ENCODE assay signal across 18 cellular contexts in genomic region chr9:104028827-104029226, GRCh38.
DNase-seq lines count a peak whose midpoint lies in the region; ATAC-seq and TF ChIP-seq lines count a peak whose summit lies in the region.
"Had no signal": no experiment of that assay in that cellular context is flagged by ENCODE, and none has a peak within 500 bp of the region (broad histone marks: within the 10 kb centered on the region; RNA-seq: fewer than 3 reads in every experiment).

No MANE protein-coding gene starts in this region.

- H4K20me1 ChIP-seq in PC-3 (ENCODE audit: low read length): no peaks in the 10 kb centered on the region

- no peak overlapping the region for H3K4me3 ChIP-seq in PC-3 (ENCODE audit: low read length)
- H3K4me3 ChIP-seq: sigmoid colon, upper lobe of right lung had no signal

- H3K36me3 Mint-ChIP-seq in activated CD4-positive, alpha-beta T cell treated with anti-CD3 and anti-CD28 coated beads, Interleukin-2, amount 10 ng/mL, durations not matched to agents 24 days and 14 days (ENCODE audit: low read depth): no peaks in the 10 kb centered on the region
- H3K36me3 Mint-ChIP-seq in activated T-helper 17 cell treated with anti-CD3 and anti-CD28 coated beads, Interleukin-2, amount 50 U/mL, for 72 hours (ENCODE audit: low read depth): no peaks in the 10 kb centered on the region

- H3K36me3 ChIP-seq in PC-3 (ENCODE audit: low read depth, low read length): no peaks in the 10 kb centered on the region
- H3K36me3 ChIP-seq: sigmoid colon, upper lobe of right lung had no signal

- H3K9me2 ChIP-seq in PC-3 (replicated peaks; ENCODE audit: low read length): no peaks in the 10 kb centered on the region
- H3K9me2 ChIP-seq: SK-N-SH had no signal

- peaks cover 9% of the 10 kb centered on the region for H3K4me1 Mint-ChIP-seq in activated CD4-positive, alpha-beta T cell treated with anti-CD3 and anti-CD28 coated beads, Interleukin-2, amount 10 ng/mL, durations not matched to agents 24 days and 14 days
- H3K4me1 Mint-ChIP-seq in activated T-helper 17 cell treated with anti-CD3 and anti-CD28 coated beads, Interleukin-2, amount 50 U/mL, for 72 hours: peaks cover 26% of the 10 kb centered on the region

- ATAC-seq in GM18517 (IDR thresholded peaks at IDR 0.05; ENCODE audit: unreplicated experiment): peak; percentile 46
- ATAC-seq in HG02852 (IDR thresholded peaks at IDR 0.05; ENCODE audit: unreplicated experiment): peak; percentile 75
- peak; percentile 88 for ATAC-seq in activated T-helper 17 cell treated with anti-CD3 and anti-CD28 coated beads, Interleukin-2, amount 50 U/mL, for 72 hours (replicated peaks)
- no peak for ATAC-seq in HG03108 (IDR thresholded peaks at IDR 0.05; ENCODE audit: unreplicated experiment)
- no peak for ATAC-seq in PC-3
- ATAC-seq: foreskin keratinocyte, left lobe of liver, upper lobe of right lung had no signal

- H3K4me3 Mint-ChIP-seq in activated CD4-positive, alpha-beta T cell treated with anti-CD3 and anti-CD28 coated beads, Interleukin-2, amount 10 ng/mL, durations not matched to agents 24 days and 14 days: peak overlapping the region; percentile 1
- H3K4me3 Mint-ChIP-seq in activated T-helper 17 cell treated with anti-CD3 and anti-CD28 coated beads, Interleukin-2, amount 50 U/mL, for 72 hours: peak overlapping the region; percentile 25

- H3K27ac ChIP-seq in PC-3 (ENCODE audit: low read length): no peak overlapping the region
- H3K27ac ChIP-seq: C4-2B, foreskin keratinocyte, sigmoid colon, upper lobe of right lung had no signal

- no peak overlapping the region for H3K9ac ChIP-seq in PC-3 (ENCODE audit: low read length)
- H3K9ac ChIP-seq: SK-N-SH had no signal

- CTCF ChIA-PET in PC-3 (lab: Charles Lee): no interaction called here

- no peaks in the 10 kb centered on the region for H3K4me1 ChIP-seq in PC-3 (ENCODE audit: insufficient read depth, low read length)
- H3K4me1 ChIP-seq: foreskin keratinocyte, upper lobe of right lung had no signal

- H3K9me3 Mint-ChIP-seq in activated CD4-positive, alpha-beta T cell treated with anti-CD3 and anti-CD28 coated beads, Interleukin-2, amount 10 ng/mL, durations not matched to agents 24 days and 14 days: no peaks in the 10 kb centered on the region
- no peaks in the 10 kb centered on the region for H3K9me3 Mint-ChIP-seq in activated T-helper 17 cell treated with anti-CD3 and anti-CD28 coated beads, Interleukin-2, amount 50 U/mL, for 72 hours

- no peak for DNase-seq in activated CD4-positive, alpha-beta T cell treated with anti-CD3 and anti-CD28 coated beads, Interleukin-2, amount 10 ng/mL, durations not matched to agents 24 days and 14 days
- no peak for DNase-seq in activated CD4-positive, alpha-beta T cell treated with anti-CD3 and anti-CD28 coated beads for 4 hours
- DNase-seq in SHP77 (lab: John Stamatoyannopoulos, UW) (no peak), PC-3 (no peak)
- DNase-seq: activated CD8-positive, alpha-beta memory T cell treated with anti-CD3 and anti-CD28 coated beads, Interleukin-2, amount 50 U/mL, for 4 hours; foreskin keratinocyte; NCI-H2029; NCI-H524; sigmoid colon; SK-N-SH; stimulated activated naive CD4-positive, alpha-beta T cell treated with Interleukin-2 at 50 U/mL for 16 hours; upper lobe of right lung had no signal

- intact Hi-C loops in activated CD4-positive, alpha-beta T cell treated with anti-CD3 and anti-CD28 coated beads, Interleukin-2, amount 10 ng/mL, durations not matched to agents 24 days and 14 days (cut with micrococcal nuclease): loop anchor here (5.0 kb wide), 1 partner anchor 63 kb away; the partner anchor contains the start of gene SMC2
- intact Hi-C loops in PC-3 (cut with micrococcal nuclease): no loop called here

- no peak overlapping the region for H3K27ac Mint-ChIP-seq in activated CD4-positive, alpha-beta T cell treated with anti-CD3 and anti-CD28 coated beads, Interleukin-2, amount 10 ng/mL, durations not matched to agents 24 days and 14 days
- peak overlapping the region; percentile 16 for H3K27ac Mint-ChIP-seq in activated T-helper 17 cell treated with anti-CD3 and anti-CD28 coated beads, Interleukin-2, amount 50 U/mL, for 72 hours

- no TSS peak for BruUV-seq in PC-3 (replicated peaks; lab: Mats Ljungman, UMichigan)

- H3K9me3 ChIP-seq in PC-3 (ENCODE audit: low read length): no peaks in the 10 kb centered on the region
- H3K9me3 ChIP-seq: sigmoid colon, SK-N-SH, upper lobe of right lung had no signal

- H3K79me2 ChIP-seq in PC-3 (ENCODE audit: low read length): no peaks in the 10 kb centered on the region

- H3K27me3 ChIP-seq in PC-3 (ENCODE audit: low read length): no peaks in the 10 kb centered on the region
- H3K27me3 ChIP-seq: foreskin keratinocyte, sigmoid colon, upper lobe of right lung had no signal

- H3F3A ChIP-seq in PC-3 (ENCODE audit: low read length, unreplicated experiment): no peaks in the 10 kb centered on the region

- no peak for TF ChIP-seq CTCF in PC-3 (conservative IDR thresholded peaks at IDR 0.05; ENCODE audit: low read depth, low read length)

- no peak overlapping the region for H2AFZ ChIP-seq in PC-3 (ENCODE audit: low read length)

- no peaks in the 10 kb centered on the region for H3K27me3 Mint-ChIP-seq in activated CD4-positive, alpha-beta T cell treated with anti-CD3 and anti-CD28 coated beads, Interleukin-2, amount 10 ng/mL, durations not matched to agents 24 days and 14 days
- H3K27me3 Mint-ChIP-seq in activated T-helper 17 cell treated with anti-CD3 and anti-CD28 coated beads, Interleukin-2, amount 50 U/mL, for 72 hours: no peaks in the 10 kb centered on the region

- POLR2A ChIA-PET in PC-3 (lab: Charles Lee; ENCODE audit: unreplicated experiment): no interaction called here

- no peak overlapping the region for H3K4me2 ChIP-seq in PC-3 (ENCODE audit: low read length)
- H3K4me2 ChIP-seq: SK-N-SH had no signal

Comparison
In these comparisons a context has a peak if more than half of its experiments do, and no peak if none do; other contexts are left out.
1. ATAC-seq: peak in GM18517 (single experiment), HG02852 (single experiment) and activated T-helper 17 cell treated with anti-CD3 and anti-CD28 coated beads, Interleukin-2, amount 50 U/mL, for 72 hours (single experiment); none in HG03108 (single experiment) and PC-3 (single experiment).